ENCODE assay signal across 25 cellular contexts in genomic region chr15:79820820-79821219, GRCh38.
"Had no signal": no experiment of that assay in that cellular context is flagged by ENCODE, and none has a peak within 500 bp of the region (broad histone marks: within the 10 kb centered on the region; RNA-seq: fewer than 3 reads in every experiment).

No MANE protein-coding gene starts in this region.

- DNase-seq: naive thymus-derived CD8-positive, alpha-beta T cell; occipital lobe; ovary; posterior cingulate gyrus; psoas muscle; right cardiac atrium; right lobe of liver; sigmoid colon; small intestine; stimulated activated CD4-positive, alpha-beta T cell treated with anti-CD3 and anti-CD28 coated beads, Interleukin-15, amount 100 ng/mL, for 24 hours; stimulated activated CD4-positive, alpha-beta T cell treated with anti-CD3 and anti-CD28 coated beads, Interleukin-2, amount 100 ng/mL, for 24 hours; stimulated activated CD4-positive, alpha-beta T cell treated with anti-CD3 and anti-CD28 coated beads, Interleukin-2, amount 100 ng/mL, for 48 hours; stimulated activated CD4-positive, alpha-beta T cell treated with anti-CD3 and anti-CD28 coated beads, Interleukin-4, amount 100 ng/mL, for 24 hours; stimulated activated naive B cell treated with anti-CD40 and anti-IgM and Interleukin-4, amounts not matched to agents 10 μg/mL and 1 μg/mL and 100 μg/mL, for 72 hours; stimulated activated naive CD4-positive, alpha-beta T cell treated with Interleukin-2 at 50 U/mL for 16 hours; stomach; trophoblast cell; uterus had no signal

- H3K9me3 ChIP-seq: ovary, psoas muscle, right lobe of liver, sigmoid colon, thoracic aorta, thyroid gland, upper lobe of left lung had no signal

- H3K4me1 ChIP-seq: neural progenitor cell, parathyroid adenoma, psoas muscle, right lobe of liver, sigmoid colon, stomach, tibial nerve, uterus had no signal

- H3K27ac ChIP-seq: neural progenitor cell, ovary, parathyroid adenoma, psoas muscle, right lobe of liver, sigmoid colon, stomach, thoracic aorta, thyroid gland, tibial nerve, upper lobe of left lung, uterus had no signal

- ATAC-seq: naive thymus-derived CD8-positive, alpha-beta T cell; psoas muscle; right cardiac atrium; stimulated activated effector memory CD8-positive, alpha-beta T cell treated with anti-CD3 and anti-CD28 coated beads, Interleukin-12 subunit alpha, Interleukin-12 subunit beta, amount 100 ng/mL, for 72 hours; stimulated activated naive B cell treated with anti-CD40 and anti-IgM and Interleukin-4, amounts not matched to agents 10 μg/mL and 1 μg/mL and 100 μg/mL, for 72 hours had no signal

- H3K79me2 ChIP-seq: parathyroid adenoma had no signal

- H2AFZ ChIP-seq: neural progenitor cell, parathyroid adenoma had no signal

- H3K4me2 ChIP-seq: neural progenitor cell had no signal

- H3K27me3 ChIP-seq: neural progenitor cell, ovary, right lobe of liver, sigmoid colon, stomach, thyroid gland, tibial nerve, upper lobe of left lung, uterus had no signal

- H3K4me3 ChIP-seq: neural progenitor cell, ovary, psoas muscle, right lobe of liver, sigmoid colon, stomach, thoracic aorta, thyroid gland, tibial nerve, upper lobe of left lung, uterus had no signal

- H3K36me3 ChIP-seq: neural progenitor cell, ovary, sigmoid colon, stomach, thoracic aorta, thyroid gland, tibial nerve, upper lobe of left lung, uterus had no signal
